ENCODE assay signal across 21 cellular contexts in genomic region chr18:74153377-74153776, GRCh38.
"Had no signal": no experiment of that assay in that cellular context is flagged by ENCODE, and none has a peak within 500 bp of the region (broad histone marks: within the 10 kb centered on the region; RNA-seq: fewer than 3 reads in every experiment).

No MANE protein-coding gene starts in this region.

- H3K27me3 ChIP-seq: dorsolateral prefrontal cortex, tibial nerve had no signal

- H3K27ac Mint-ChIP-seq: activated naive CD4-positive, alpha-beta T cell treated with anti-CD3 and anti-CD28 coated beads, Interleukin-2, amount 10 ng/mL, durations not matched to agents 7 days and 5 days; activated T-helper 1 cell treated with anti-CD3 and anti-CD28 coated beads, Interleukin-12 subunit alpha, Interleukin-12 subunit beta, Interleukin-2, Interleukin-4 antibody, amounts not matched to agents 30 ng/mL and 10 ng/mL and 1 ng/mL, durations not matched to agents 14 hours and 24 hours and 36 hours; natural killer cell; stimulated activated naive B cell treated with anti-CD40 and anti-IgM and Interleukin-4, amounts not matched to agents 10 μg/mL and 1 μg/mL and 100 μg/mL, for 72 hours had no signal

- H3K36me3 Mint-ChIP-seq: natural killer cell had no signal

- H3K27me3 Mint-ChIP-seq: activated naive CD4-positive, alpha-beta T cell treated with anti-CD3 and anti-CD28 coated beads, Interleukin-2, amount 10 ng/mL, durations not matched to agents 7 days and 5 days; stimulated activated naive B cell treated with anti-CD40 and anti-IgM and Interleukin-4, amounts not matched to agents 10 μg/mL and 1 μg/mL and 100 μg/mL, for 72 hours had no signal

- ATAC-seq: activated CD4-positive, CD25-positive, alpha-beta regulatory T cell treated with anti-CD3 and anti-CD28 coated beads, Interleukin-2, amount 50 U/mL, for 24 hours; left lobe of liver; lower lobe of right lung; natural killer cell; right cardiac atrium; stimulated activated naive B cell treated with anti-CD40 and anti-IgM and Interleukin-4, amounts not matched to agents 10 μg/mL and 1 μg/mL and 100 μg/mL, for 72 hours had no signal

- H3K4me3 Mint-ChIP-seq: activated naive CD4-positive, alpha-beta T cell treated with anti-CD3 and anti-CD28 coated beads, Interleukin-2, amount 10 ng/mL, durations not matched to agents 7 days and 5 days; activated T-helper 1 cell treated with anti-CD3 and anti-CD28 coated beads, Interleukin-12 subunit alpha, Interleukin-12 subunit beta, Interleukin-2, Interleukin-4 antibody, amounts not matched to agents 30 ng/mL and 10 ng/mL and 1 ng/mL, durations not matched to agents 14 hours and 24 hours and 36 hours; natural killer cell; stimulated activated naive B cell treated with anti-CD40 and anti-IgM and Interleukin-4, amounts not matched to agents 10 μg/mL and 1 μg/mL and 100 μg/mL, for 72 hours had no signal

- H3K9me3 ChIP-seq: lower lobe of right lung, tibial nerve had no signal

- H3K9me3 Mint-ChIP-seq: activated naive CD4-positive, alpha-beta T cell treated with anti-CD3 and anti-CD28 coated beads, Interleukin-2, amount 10 ng/mL, durations not matched to agents 7 days and 5 days; activated T-helper 1 cell treated with anti-CD3 and anti-CD28 coated beads, Interleukin-12 subunit alpha, Interleukin-12 subunit beta, Interleukin-2, Interleukin-4 antibody, amounts not matched to agents 30 ng/mL and 10 ng/mL and 1 ng/mL, durations not matched to agents 14 hours and 24 hours and 36 hours; natural killer cell; stimulated activated naive B cell treated with anti-CD40 and anti-IgM and Interleukin-4, amounts not matched to agents 10 μg/mL and 1 μg/mL and 100 μg/mL, for 72 hours had no signal

- H3K4me3 ChIP-seq: dorsolateral prefrontal cortex, lower lobe of right lung, tibial nerve had no signal

- H3K27ac ChIP-seq: dorsolateral prefrontal cortex, lower lobe of right lung, tibial nerve, WERI-Rb-1 had no signal

- DNase-seq: activated CD4-positive, alpha-beta T cell treated with anti-CD3 and anti-CD28 coated beads for 48 hours; activated CD4-positive, alpha-beta T cell treated with anti-CD3 and anti-CD28 coated beads, Interleukin-2, amount 50 U/mL, for 48 hours; activated gamma-delta T cell; activated naive CD4-positive, alpha-beta T cell treated with anti-CD3 and anti-CD28 coated beads, Interleukin-2, amount 10 ng/mL, durations not matched to agents 7 days and 5 days; amygdala; dorsolateral prefrontal cortex; effector memory CD4-positive, alpha-beta T cell; foreskin melanocyte; kidney glomerular epithelial cell; lower lobe of right lung; natural killer cell; right cardiac atrium; stimulated activated CD4-positive, alpha-beta T cell treated with anti-CD3 and anti-CD28 coated beads, Interleukin-15, amount 100 ng/mL, for 24 hours; stimulated activated CD4-positive, alpha-beta T cell treated with anti-CD3 and anti-CD28 coated beads, Interleukin-2, amount 100 ng/mL, for 24 hours; stimulated activated naive B cell treated with anti-CD40 and anti-IgM and Interleukin-4, amounts not matched to agents 10 μg/mL and 1 μg/mL and 100 μg/mL, for 72 hours; T-helper 9 cell; WERI-Rb-1 had no signal
